25 cellular contexts compared by ENCODE assay signal in genomic region chr3:24019585-24019984, GRCh38.
"Had no signal": no experiment of that assay in that cellular context is flagged by ENCODE, and none has a peak within 500 bp of the region (broad histone marks: within the 10 kb centered on the region; RNA-seq: fewer than 3 reads in every experiment).

No MANE protein-coding gene starts in this region.

- H3K4me3 ChIP-seq: adrenal gland, ascending aorta, gastrocnemius medialis, pancreas, psoas muscle had no signal

- H3K27ac ChIP-seq: adrenal gland, ascending aorta, gastrocnemius medialis, pancreas, psoas muscle had no signal

- ATAC-seq: left cardiac atrium, left ventricle myocardium superior, pancreas, T-helper 17 cell had no signal

- H3K36me3 ChIP-seq: adrenal gland, ascending aorta, gastrocnemius medialis, pancreas had no signal

- H3K9me3 ChIP-seq: adrenal gland, ascending aorta, gastrocnemius medialis, pancreas, psoas muscle had no signal

- H3K4me1 ChIP-seq: adrenal gland, gastrocnemius medialis, pancreas, psoas muscle had no signal

- DNase-seq: activated CD4-positive, alpha-beta memory T cell treated with anti-CD3 and anti-CD28 coated beads for 36 hours; activated CD4-positive, alpha-beta T cell treated with anti-CD3 and anti-CD28 coated beads, Interleukin-2, amount 10 ng/mL, durations not matched to agents 24 days and 14 days; activated CD4-positive, CD25-positive, alpha-beta regulatory T cell treated with anti-CD3 and anti-CD28 coated beads, Interleukin-2, amount 50 U/mL, for 72 hours; activated CD8-positive, alpha-beta memory T cell treated with anti-CD3 and anti-CD28 coated beads, Interleukin-2, amount 50 U/mL, for 4 hours; activated effector memory CD4-positive, alpha-beta T cell treated with anti-CD3 and anti-CD28 coated beads, Interleukin-2, amount 50 U/mL, for 16 hours; activated naive CD4-positive, alpha-beta T cell treated with anti-CD3 and anti-CD28 coated beads for 36 hours; activated naive CD8-positive, alpha-beta T cell treated with anti-CD3 and anti-CD28 coated beads for 36 hours; activated T-cell treated with anti-CD3 and anti-CD28 coated beads, Interleukin-2, amount 50 U/mL, for 1 hour; adrenal gland; gastrocnemius medialis; glutamatergic neuron; islet precursor cell; left cardiac atrium; left ventricle myocardium superior; naive B cell; nephron progenitor cell; nucleus accumbens; psoas muscle; stimulated activated CD4-positive, alpha-beta T cell treated with anti-CD3 and anti-CD28 coated beads, Interleukin-15, amount 100 ng/mL, for 24 hours; stimulated activated CD4-positive, alpha-beta T cell treated with anti-CD3 and anti-CD28 coated beads, Interleukin-2, amount 100 ng/mL, for 24 hours; stimulated activated naive CD4-positive, alpha-beta T cell; T-helper 17 cell; trophoblast cell had no signal

- H3K27me3 ChIP-seq: adrenal gland, ascending aorta, gastrocnemius medialis, pancreas had no signal
